ENCODE assay signal across 10 cellular contexts in genomic region chr10:43427166-43427825, GRCh38. TPM values are rescaled to one million over a fixed set of nuclear protein-coding genes. Genes with fewer than 3 reads are reported as not detected.
DNase-seq lines count a peak whose midpoint lies in the region; ATAC-seq and TF ChIP-seq lines count a peak whose summit lies in the region.
"Had no signal": no experiment of that assay in that cellular context is flagged by ENCODE, and none has a peak within 500 bp of the region (broad histone marks: within the 10 kb centered on the region; RNA-seq: fewer than 3 reads in every experiment).

No MANE protein-coding gene starts in this region.

- H3K4me1 ChIP-seq in BLaER1 (peaks cover 21% of the 10 kb centered on the region), Karpas-422 (ENCODE audit: low read length) (no peaks in the 10 kb centered on the region), PC-3 (ENCODE audit: insufficient read depth, low read length) (no peaks in the 10 kb centered on the region)
- H3K4me1 ChIP-seq: left ventricle myocardium inferior had no signal

- H3K9me2 ChIP-seq in Karpas-422 (replicated peaks; ENCODE audit: insufficient read depth, low read length), result no peaks in the 10 kb centered on the region
- H3K9me2 ChIP-seq in PC-3 (replicated peaks; ENCODE audit: low read length), result no peaks in the 10 kb centered on the region

- no peaks in the 10 kb centered on the region for H4K20me1 ChIP-seq in BLaER1
- no peaks in the 10 kb centered on the region for H4K20me1 ChIP-seq in Karpas-422 (ENCODE audit: insufficient read depth, low read depth, low read length)
- H4K20me1 ChIP-seq in PC-3 (ENCODE audit: low read length), result no peaks in the 10 kb centered on the region

- no TSS peak for BruUV-seq in PC-3 (replicated peaks; lab: Mats Ljungman, UMichigan)

- peak; percentile 32 for DNase-seq in activated T-helper 9 cell treated with anti-CD3 and anti-CD28 coated beads, Interleukin-2, amount 50 U/mL, for 16 hours (ENCODE audit: low read depth)
- DNase-seq in Karpas-422, result no peak
- DNase-seq in SW 1271 (lab: John Stamatoyannopoulos, UW), result no peak
- no peak for DNase-seq in posterior vena cava (ENCODE audit: low spot score)
- no peak for DNase-seq in PC-3
- DNase-seq: left ventricle myocardium inferior, NCI-H2029 treated with DMSO at 0.1 percent for 48 hours had no signal

- POLR2A ChIA-PET in PC-3 (lab: Charles Lee; ENCODE audit: unreplicated experiment), result no interaction called here

- intact Hi-C loops in posterior vena cava (cut with DNase I), result no loop called here
- intact Hi-C loops in PC-3 (cut with micrococcal nuclease), result no loop called here

- CTCF ChIA-PET in PC-3 (lab: Charles Lee), result no interaction called here

- H3K36me3 ChIP-seq in BLaER1 (no peaks in the 10 kb centered on the region), Karpas-422 (ENCODE audit: insufficient read depth, low read length) (no peaks in the 10 kb centered on the region), PC-3 (ENCODE audit: low read depth, low read length) (no peaks in the 10 kb centered on the region)
- H3K36me3 ChIP-seq: left ventricle myocardium inferior had no signal

- no peaks in the 10 kb centered on the region for H3F3A ChIP-seq in PC-3 (ENCODE audit: low read length, unreplicated experiment)

- no peak overlapping the region for H2AFZ ChIP-seq in Karpas-422 (ENCODE audit: low read length)
- H2AFZ ChIP-seq in PC-3 (ENCODE audit: low read length), result no peak overlapping the region

- TF ChIP-seq CTCF in PC-3 (conservative IDR thresholded peaks at IDR 0.05; ENCODE audit: low read depth, low read length), result no peak

- H3K79me2 ChIP-seq in Karpas-422 (ENCODE audit: low read length) (no peaks in the 10 kb centered on the region), PC-3 (ENCODE audit: low read length) (no peaks in the 10 kb centered on the region)

- H3K27ac ChIP-seq in BLaER1, result no peak overlapping the region
- no peak overlapping the region for H3K27ac ChIP-seq in Karpas-422 (ENCODE audit: low read length)
- H3K27ac ChIP-seq in PC-3 (ENCODE audit: low read length), result no peak overlapping the region
- H3K27ac ChIP-seq: left ventricle myocardium inferior had no signal

- no peak overlapping the region for H3K4me3 ChIP-seq in BLaER1
- H3K4me3 ChIP-seq in Karpas-422 (ENCODE audit: low read length), result no peak overlapping the region
- no peak overlapping the region for H3K4me3 ChIP-seq in PC-3 (ENCODE audit: low read length)
- H3K4me3 ChIP-seq: left ventricle myocardium inferior had no signal

- ATAC-seq in GM19397 (IDR thresholded peaks at IDR 0.05; ENCODE audit: unreplicated experiment) (peak; percentile 59), HG03469 (IDR thresholded peaks at IDR 0.05; ENCODE audit: unreplicated experiment) (peak; percentile 52), PC-3 (no peak)

- no peaks in the 10 kb centered on the region for H3K9me3 ChIP-seq in BLaER1
- H3K9me3 ChIP-seq in Karpas-422 (ENCODE audit: low read length), result no peaks in the 10 kb centered on the region
- no peaks in the 10 kb centered on the region for H3K9me3 ChIP-seq in PC-3 (ENCODE audit: low read length)
- H3K9me3 ChIP-seq: left ventricle myocardium inferior had no signal

- H3K9ac ChIP-seq in BLaER1, result no peak overlapping the region
- no peak overlapping the region for H3K9ac ChIP-seq in Karpas-422 (ENCODE audit: low read length)
- no peak overlapping the region for H3K9ac ChIP-seq in PC-3 (ENCODE audit: low read length)

- H3K27me3 ChIP-seq in BLaER1, result no peaks in the 10 kb centered on the region
- H3K27me3 ChIP-seq in Karpas-422 (ENCODE audit: low read length), result no peaks in the 10 kb centered on the region
- no peaks in the 10 kb centered on the region for H3K27me3 ChIP-seq in PC-3 (ENCODE audit: low read length)

- H3K4me2 ChIP-seq in BLaER1, result peak overlapping the region; percentile 55
- H3K4me2 ChIP-seq in Karpas-422 (ENCODE audit: low read depth, low read length, poor library complexity, severe bottlenecking), result no peak overlapping the region
- no peak overlapping the region for H3K4me2 ChIP-seq in PC-3 (ENCODE audit: low read length)

RNA-seq across cellular contexts. Expression of gene ZNF487, which starts 9.6 kb away (rescaled TPM):
- 11.5 and 11.8 TPM in 2 replicates for total RNA-seq in Karpas-422 (2014; rRNA removed; shearing (Covaris generic); ENCODE audit: low replicate concordance)
- total RNA-seq in posterior vena cava (1 to 10 TPM; 4.8 to 6.5 TPM), PC-3 (2014; rRNA removed) (7.0 and 9.4 TPM in 2 replicates)

RNA-seq across cellular contexts. Expression of gene HNRNPF, which starts 18.3 kb away (rescaled TPM):
- 160 and 269 TPM in 2 replicates for total RNA-seq in Karpas-422 (2014; rRNA removed; shearing (Covaris generic); ENCODE audit: low replicate concordance)
- total RNA-seq in posterior vena cava (100 to 1,000 TPM; 109 to 112 TPM), PC-3 (2014; rRNA removed) (417 and 421 TPM in 2 replicates)

RNA-seq across cellular contexts. Expression of gene FXYD4, which starts 55.9 kb away (rescaled TPM):
- total RNA-seq in Karpas-422 (2014; rRNA removed; shearing (Covaris generic); ENCODE audit: low replicate concordance), result not detected in 2 replicates
- not detected for total RNA-seq in posterior vena cava
- not detected in 2 replicates for total RNA-seq in PC-3 (2014; rRNA removed)
- total RNA-seq: left ventricle myocardium inferior had no signal
